Comparison of ENCODE assay signal across 21 cellular contexts in genomic region chr3:14169871-14170270, GRCh38. TPM values are rescaled to one million over a fixed set of nuclear protein-coding genes. Genes with fewer than 3 reads are reported as not detected.
DNase-seq lines count a peak whose midpoint lies in the region; ATAC-seq and TF ChIP-seq lines count a peak whose summit lies in the region.
"Had no signal": no experiment of that assay in that cellular context is flagged by ENCODE, and none has a peak within 500 bp of the region (broad histone marks: within the 10 kb centered on the region; RNA-seq: fewer than 3 reads in every experiment).

No MANE protein-coding gene starts in this region.

- ATAC-seq in activated T-cell treated with anti-CD3 and anti-CD28 coated beads, Interleukin-2, amount 50 U/mL, for 72 hours (replicated peaks in 1 of 2): peak in 1 of 2 donors; percentile 19
- ATAC-seq in T-helper 17 cell (no peak), upper lobe of right lung (no peak)
- ATAC-seq: activated CD4-positive, CD25-positive, alpha-beta regulatory T cell treated with anti-CD3 and anti-CD28 coated beads, Interleukin-2, amount 50 U/mL, for 24 hours; stimulated activated naive CD8-positive, alpha-beta T cell treated with anti-CD3 and anti-CD28 coated beads, Interleukin-15, Interleukin-2, amounts not matched to agents 100 U/mL and 50 U/mL, for 24 hours had no signal

- H3K4me2 ChIP-seq in fibroblast of lung (ENCODE audit: extremely low read depth, insufficient read depth, low read length): no peak overlapping the region
- H3K4me2 ChIP-seq: KMS-11 had no signal

- peaks cover 3% of the 10 kb centered on the region for H3K4me1 ChIP-seq in fibroblast of lung (ENCODE audit: control insufficient read depth, extremely low read depth, insufficient read depth, low read length)
- H3K4me1 ChIP-seq in upper lobe of right lung: peaks cover 2% of the 10 kb centered on the region

- peak overlapping the region; percentile 88 for H3K27ac Mint-ChIP-seq in activated T-cell treated with anti-CD3 and anti-CD28 coated beads, Interleukin-2, amount 50 U/mL, for 72 hours
- no peak overlapping the region for H3K27ac Mint-ChIP-seq in activated T-cell treated with anti-CD3 and anti-CD28 coated beads, Interleukin-2, amount 50 U/mL, for 24 hours
- peak overlapping the region; percentile 68 for H3K27ac Mint-ChIP-seq in T-helper 17 cell

- H3K4me3 ChIP-seq in fibroblast of lung (replicated peaks in 1 of 4; ENCODE audit: control extremely low read depth in 1 of 4, insufficient read depth in 1 of 4, low read depth in 3 of 4, low read length in 4 of 4) (no peak overlapping the region), H7 (ENCODE audit: insufficient read depth, low read depth, low read length) (no peak overlapping the region), upper lobe of right lung (no peak overlapping the region)
- H3K4me3 ChIP-seq: lung, skin epidermis had no signal

- H3K27me3 Mint-ChIP-seq in activated T-cell treated with anti-CD3 and anti-CD28 coated beads, Interleukin-2, amount 50 U/mL, for 72 hours (ENCODE audit: low read depth): no peaks in the 10 kb centered on the region
- no peaks in the 10 kb centered on the region for H3K27me3 Mint-ChIP-seq in activated T-cell treated with anti-CD3 and anti-CD28 coated beads, Interleukin-2, amount 50 U/mL, for 24 hours
- H3K27me3 Mint-ChIP-seq in T-helper 17 cell: no peaks in the 10 kb centered on the region
- H3K27me3 Mint-ChIP-seq: central memory CD8-positive, alpha-beta T cell had no signal

- TF ChIP-seq CTCF in fibroblast of lung (conservative IDR thresholded peaks at IDR 0.05 in 1 of 2, IDR thresholded peaks at IDR 0.05 in 1 of 2; ENCODE audit: low read depth in 1 of 2, low read length in 2 of 2) (no peak), upper lobe of right lung (IDR thresholded peaks at IDR 0.05) (no peak)

- DNase-seq in activated T-cell treated with anti-CD3 and anti-CD28 coated beads, Interleukin-2, amount 50 U/mL, for 72 hours: no peak
- DNase-seq in activated T-cell treated with anti-CD3 and anti-CD28 coated beads, Interleukin-2, amount 50 U/mL, for 24 hours: no peak
- DNase-seq in T-helper 17 cell: no peak
- no peak for DNase-seq in fibroblast of lung (ENCODE audit: low read depth in 2 of 2)
- no peak for DNase-seq in AG08396 (ENCODE audit: low spot score)
- DNase-seq in GOT3 (lab: John Stamatoyannopoulos, UW): no peak
- no peak for DNase-seq in H7
- no peak for DNase-seq in upper lobe of right lung
- DNase-seq: ACHN; activated naive CD4-positive, alpha-beta T cell treated with anti-CD3 and anti-CD28 coated beads, Interleukin-2, amount 50 U/mL, for 16 hours; C1 segment of cervical spinal cord; Calu3; kidney; NCI-H187; NCI-H69; stimulated activated naive CD8-positive, alpha-beta T cell treated with anti-CD3 and anti-CD28 coated beads, Interleukin-15, Interleukin-2, amounts not matched to agents 100 U/mL and 50 U/mL, for 24 hours had no signal

- peaks cover 7% of the 10 kb centered on the region for H3K79me2 ChIP-seq in fibroblast of lung (ENCODE audit: control insufficient read depth, insufficient read depth, low read length)

- peaks cover 16 to 39% of the 10 kb centered on the region in 2 donors for H3K36me3 Mint-ChIP-seq in activated T-cell treated with anti-CD3 and anti-CD28 coated beads, Interleukin-2, amount 50 U/mL, for 72 hours (ENCODE audit: insufficient read depth in 2 of 2)
- H3K36me3 Mint-ChIP-seq in activated T-cell treated with anti-CD3 and anti-CD28 coated beads, Interleukin-2, amount 50 U/mL, for 24 hours (ENCODE audit: low read depth): peaks cover 83% of the 10 kb centered on the region
- H3K36me3 Mint-ChIP-seq in T-helper 17 cell (ENCODE audit: low read depth): peaks cover 39% of the 10 kb centered on the region

- H3K36me3 ChIP-seq in fibroblast of lung (ENCODE audit: control insufficient read depth, insufficient read depth, low read length): peaks cover 26% of the 10 kb centered on the region
- H3K36me3 ChIP-seq in H7 (replicated peaks; ENCODE audit: control insufficient read depth, insufficient read depth, low read length): peaks cover 41% of the 10 kb centered on the region
- peaks cover 82% of the 10 kb centered on the region for H3K36me3 ChIP-seq in upper lobe of right lung

- H3K27ac ChIP-seq in fibroblast of lung (ENCODE audit: insufficient read depth, low read length) (peak overlapping the region; percentile 48), upper lobe of right lung (no peak overlapping the region)
- H3K27ac ChIP-seq: KMS-11 had no signal

- H2AFZ ChIP-seq in fibroblast of lung (ENCODE audit: low read length): no peak overlapping the region

- no peak overlapping the region for H3K4me3 Mint-ChIP-seq in activated T-cell treated with anti-CD3 and anti-CD28 coated beads, Interleukin-2, amount 50 U/mL, for 72 hours
- no peak overlapping the region for H3K4me3 Mint-ChIP-seq in activated T-cell treated with anti-CD3 and anti-CD28 coated beads, Interleukin-2, amount 50 U/mL, for 24 hours
- H3K4me3 Mint-ChIP-seq in T-helper 17 cell: no peak overlapping the region
- H3K4me3 Mint-ChIP-seq: central memory CD8-positive, alpha-beta T cell had no signal

- peaks cover 33% of the 10 kb centered on the region for H3K4me1 Mint-ChIP-seq in activated T-cell treated with anti-CD3 and anti-CD28 coated beads, Interleukin-2, amount 50 U/mL, for 72 hours (ENCODE audit: low read depth)
- peaks cover 38% of the 10 kb centered on the region for H3K4me1 Mint-ChIP-seq in activated T-cell treated with anti-CD3 and anti-CD28 coated beads, Interleukin-2, amount 50 U/mL, for 24 hours (ENCODE audit: low read depth)
- H3K4me1 Mint-ChIP-seq in T-helper 17 cell: peaks cover 40% of the 10 kb centered on the region

- H3K27me3 ChIP-seq in fibroblast of lung (ENCODE audit: control insufficient read depth, insufficient read depth, low read length) (no peaks in the 10 kb centered on the region), H7 (ENCODE audit: control insufficient read depth, insufficient read depth, low read length) (no peaks in the 10 kb centered on the region), upper lobe of right lung (no peaks in the 10 kb centered on the region)

- no peaks in the 10 kb centered on the region for H4K20me1 ChIP-seq in fibroblast of lung (ENCODE audit: control insufficient read depth, extremely low read depth, insufficient read depth, low read length)

- no peak overlapping the region for H3K9ac ChIP-seq in fibroblast of lung (ENCODE audit: insufficient read depth, low read length)
- H3K9ac ChIP-seq: KMS-11 had no signal

- no peaks in the 10 kb centered on the region for H3K9me3 Mint-ChIP-seq in activated T-cell treated with anti-CD3 and anti-CD28 coated beads, Interleukin-2, amount 50 U/mL, for 72 hours
- H3K9me3 Mint-ChIP-seq in activated T-cell treated with anti-CD3 and anti-CD28 coated beads, Interleukin-2, amount 50 U/mL, for 24 hours: no peaks in the 10 kb centered on the region
- H3K9me3 Mint-ChIP-seq: central memory CD8-positive, alpha-beta T cell had no signal

- intact Hi-C loops in upper lobe of right lung (cut with DNase I): no loop called here

- H3K9me3 ChIP-seq in T-helper 17 cell (ENCODE audit: control insufficient read depth, low read length, poor library complexity, severe bottlenecking) (no peaks in the 10 kb centered on the region), fibroblast of lung (ENCODE audit: control insufficient read depth, insufficient read depth, low read depth, low read length) (no peaks in the 10 kb centered on the region), upper lobe of right lung (no peaks in the 10 kb centered on the region)

RNA-seq across cellular contexts. Expression of gene XPC, which starts 8.5 kb away (rescaled TPM):
- total RNA-seq in activated T-cell treated with anti-CD3 and anti-CD28 coated beads, Interleukin-2, amount 50 U/mL, for 72 hours: 10 to 100 TPM; 48.4 to 61.0 TPM
- total RNA-seq in T-helper 17 cell (10 to 100 TPM; 65.0 to 76.4 TPM), fibroblast of lung (64.5 and 95.6 TPM in 2 replicates), upper lobe of right lung (36.1 TPM)
- polyA plus RNA-seq in fibroblast of lung: 18.4 and 19.0 TPM in 2 replicates
- 25.8 and 29.0 TPM in 2 replicates for polyA plus RNA-seq in fibroblast of lung (2012)
- 24.4 and 26.2 TPM in 2 replicates for polyA minus RNA-seq in fibroblast of lung (ENCODE audit: low replicate concordance)
- total RNA-seq in H7 (2014; rRNA removed; shearing (Covaris generic)): 23.9 and 31.0 TPM in 2 replicates

RNA-seq across cellular contexts. Expression of gene LSM3, which starts 8.7 kb away (rescaled TPM):
- 10 to 100 TPM; 12.4 to 14.3 TPM for total RNA-seq in activated T-cell treated with anti-CD3 and anti-CD28 coated beads, Interleukin-2, amount 50 U/mL, for 72 hours
- total RNA-seq in T-helper 17 cell: 1 to 10 TPM; 5.5 to 6.3 TPM
- 5.1 and 5.9 TPM in 2 replicates for total RNA-seq in fibroblast of lung
- 14.9 and 20.0 TPM in 2 replicates for polyA plus RNA-seq in fibroblast of lung
- polyA plus RNA-seq in fibroblast of lung (2012): 17.8 and 21.3 TPM in 2 replicates
- 0.44 and 3.1 TPM in 2 replicates for polyA minus RNA-seq in fibroblast of lung (ENCODE audit: low replicate concordance)
- total RNA-seq in H7 (2014; rRNA removed; shearing (Covaris generic)): 17.0 and 17.9 TPM in 2 replicates
- total RNA-seq in upper lobe of right lung: 8.8 TPM

RNA-seq across cellular contexts. Expression of gene TMEM43, which starts 45.0 kb away (rescaled TPM):
- total RNA-seq in activated T-cell treated with anti-CD3 and anti-CD28 coated beads, Interleukin-2, amount 50 U/mL, for 72 hours: 10 to 100 TPM; 38.4 to 39.9 TPM
- 10 to 100 TPM; 45.6 to 51.4 TPM for total RNA-seq in T-helper 17 cell
- total RNA-seq in fibroblast of lung: 87.1 and 114 TPM in 2 replicates
- polyA plus RNA-seq in fibroblast of lung: 116 and 180 TPM in 2 replicates
- 77.4 and 119 TPM in 2 replicates for polyA plus RNA-seq in fibroblast of lung (2012)
- 179 and 201 TPM in 2 replicates for polyA minus RNA-seq in fibroblast of lung (ENCODE audit: low replicate concordance)
- 59.1 and 62.7 TPM in 2 replicates for total RNA-seq in H7 (2014; rRNA removed; shearing (Covaris generic))
- total RNA-seq in upper lobe of right lung: 86.3 TPM

RNA-seq across cellular contexts. Expression of gene CHCHD4, which starts 45.2 kb away (rescaled TPM):
- total RNA-seq in activated T-cell treated with anti-CD3 and anti-CD28 coated beads, Interleukin-2, amount 50 U/mL, for 72 hours: 10 to 100 TPM; 14.7 to 15.6 TPM
- total RNA-seq in T-helper 17 cell (1 to 10 TPM; 2.7 to 3.6 TPM), fibroblast of lung (15.9 and 16.3 TPM in 2 replicates), upper lobe of right lung (12.0 TPM)
- polyA plus RNA-seq in fibroblast of lung: 12.7 and 14.7 TPM in 2 replicates
- 9.6 and 12.4 TPM in 2 replicates for polyA plus RNA-seq in fibroblast of lung (2012)
- polyA minus RNA-seq in fibroblast of lung (ENCODE audit: low replicate concordance): 2.0 TPM in 1 of 2 replicates, not detected in the other
- total RNA-seq in H7 (2014; rRNA removed; shearing (Covaris generic)): 53.1 and 53.8 TPM in 2 replicates
